Comparison of ENCODE assay signal across 34 cellular contexts in genomic region chr18:61062241-61062640, GRCh38.
"Had no signal": no experiment of that assay in that cellular context is flagged by ENCODE, and none has a peak within 500 bp of the region (broad histone marks: within the 10 kb centered on the region; RNA-seq: fewer than 3 reads in every experiment).

No MANE protein-coding gene starts in this region.

- H3K4me2 ChIP-seq: KMS-11 had no signal

- H3K36me3 ChIP-seq: MG63 had no signal

- H3K27ac ChIP-seq: KMS-11 had no signal

- H3K9me3 ChIP-seq: MG63 had no signal

- H3K9ac ChIP-seq: KMS-11 had no signal

- H3K4me3 ChIP-seq: MG63 had no signal

- DNase-seq: Karpas-422, Kasumi-1, KG1, MG63, MM.1S, MV-4-11, NCI-H1048, NCI-H1092, NCI-H1092 treated with DMSO at 0.1 percent for 48 hours, NCI-H1105, NCI-H1105 treated with DMSO at 0.1 percent for 48 hours, NCI-H1417, NCI-H1417 treated with DMSO at 0.1 percent for 48 hours, NCI-H1436, NCI-H146, NCI-H1694, NCI-H1694 treated with DMSO at 0.1 percent for 48 hours, NCI-H187, NCI-H187 treated with DMSO at 0.1 percent for 48 hours, NCI-H1930, NCI-H2029, NCI-H2029 treated with DMSO at 0.1 percent for 48 hours, NCI-H2081, NCI-H2081 treated with DMSO at 0.1 percent for 48 hours, NCI-H2107, NCI-H2171, NCI-H2171 treated with DMSO at 0.1 percent for 48 hours, NCI-H2227 treated with DMSO at 0.1 percent for 48 hours, NCI-H226, NCI-H345, NCI-H446, NCI-H446 treated with DMSO at 0.1 percent for 48 hours, NCI-H510A had no signal
